In genomic region chr12:70933133-70933532, GRCh38 we compare ENCODE assay signal across 28 cellular contexts. TPM values are rescaled to one million over a fixed set of nuclear protein-coding genes. Genes with fewer than 3 reads are reported as not detected.
"Had no signal": no experiment of that assay in that cellular context is flagged by ENCODE, and none has a peak within 500 bp of the region (broad histone marks: within the 10 kb centered on the region; RNA-seq: fewer than 3 reads in every experiment).

No MANE protein-coding gene starts in this region.

- H3K4me1 Mint-ChIP-seq: naive B cell; naive thymus-derived CD8-positive, alpha-beta T cell; nephron progenitor cell; neural crest cell; stimulated activated effector memory CD8-positive, alpha-beta T cell treated with anti-CD3 and anti-CD28 coated beads, Interleukin-12 subunit alpha, Interleukin-12 subunit beta, amount 100 ng/mL, for 72 hours; stimulated activated naive B cell treated with anti-CD40 and anti-IgM and Interleukin-4, amounts not matched to agents 10 μg/mL and 1 μg/mL and 100 μg/mL, for 72 hours had no signal

- H3K27me3 Mint-ChIP-seq: natural killer cell treated with Interleukin-12 subunit alpha and Interleukin-12 subunit beta and Interleukin-15 and Interleukin-18, amount 100 ng/mL, for 72 hours; stimulated activated naive CD8-positive, alpha-beta T cell treated with anti-CD3 and anti-CD28 coated beads, Interleukin-15, Interleukin-2, amounts not matched to agents 100 ng/mL and 50 ng/mL, for 24 hours had no signal

- H3K4me2 ChIP-seq: smooth muscle cell had no signal

- H3K4me3 Mint-ChIP-seq: naive B cell; naive thymus-derived CD8-positive, alpha-beta T cell; natural killer cell treated with Interleukin-12 subunit alpha and Interleukin-12 subunit beta and Interleukin-15 and Interleukin-18, amount 100 ng/mL, for 72 hours; nephron progenitor cell; neural crest cell; stimulated activated effector memory CD8-positive, alpha-beta T cell treated with anti-CD3 and anti-CD28 coated beads, Interleukin-12 subunit alpha, Interleukin-12 subunit beta, amount 100 ng/mL, for 72 hours; stimulated activated naive B cell treated with anti-CD40 and anti-IgM and Interleukin-4, amounts not matched to agents 10 μg/mL and 1 μg/mL and 100 μg/mL, for 72 hours; stimulated activated naive CD8-positive, alpha-beta T cell treated with anti-CD3 and anti-CD28 coated beads, Interleukin-15, Interleukin-2, amounts not matched to agents 100 ng/mL and 50 ng/mL, for 24 hours had no signal

- H3K9me3 ChIP-seq: neutrophil, pancreas, psoas muscle, stomach, thoracic aorta, thyroid gland, tibial nerve, upper lobe of left lung, uterus had no signal

- H3K9me3 Mint-ChIP-seq: naive thymus-derived CD8-positive, alpha-beta T cell; nephron progenitor cell; neural crest cell; stimulated activated naive CD8-positive, alpha-beta T cell treated with anti-CD3 and anti-CD28 coated beads, Interleukin-15, Interleukin-2, amounts not matched to agents 100 ng/mL and 50 ng/mL, for 24 hours had no signal

- H3K36me3 ChIP-seq: neutrophil, pancreas, stomach, thoracic aorta, thyroid gland, tibial nerve, upper lobe of left lung, uterus had no signal

- H3K27ac Mint-ChIP-seq: naive B cell; naive thymus-derived CD8-positive, alpha-beta T cell; natural killer cell treated with Interleukin-12 subunit alpha and Interleukin-12 subunit beta and Interleukin-15 and Interleukin-18, amount 100 ng/mL, for 72 hours; nephron progenitor cell; stimulated activated effector memory CD8-positive, alpha-beta T cell treated with anti-CD3 and anti-CD28 coated beads, Interleukin-12 subunit alpha, Interleukin-12 subunit beta, amount 100 ng/mL, for 72 hours; stimulated activated naive B cell treated with anti-CD40 and anti-IgM and Interleukin-4, amounts not matched to agents 10 μg/mL and 1 μg/mL and 100 μg/mL, for 72 hours; stimulated activated naive CD8-positive, alpha-beta T cell treated with anti-CD3 and anti-CD28 coated beads, Interleukin-15, Interleukin-2, amounts not matched to agents 100 ng/mL and 50 ng/mL, for 24 hours had no signal

- H3K4me1 ChIP-seq: pancreas, psoas muscle, stomach, thyroid gland, tibial nerve, upper lobe of left lung, uterus had no signal

- H3K4me3 ChIP-seq: pancreas, psoas muscle, skin epidermis, smooth muscle cell, stomach, thoracic aorta, thyroid gland, tibial nerve, upper lobe of left lung, uterus had no signal

- ATAC-seq: naive thymus-derived CD8-positive, alpha-beta T cell; natural killer cell treated with Interleukin-12 subunit alpha and Interleukin-12 subunit beta and Interleukin-15 and Interleukin-18, amount 100 ng/mL, for 72 hours; pancreas; psoas muscle; right cardiac atrium; sciatic nerve; stimulated activated effector memory CD8-positive, alpha-beta T cell treated with anti-CD3 and anti-CD28 coated beads, Interleukin-12 subunit alpha, Interleukin-12 subunit beta, amount 100 ng/mL, for 72 hours; stimulated activated naive B cell treated with anti-CD40 and anti-IgM and Interleukin-4, amounts not matched to agents 10 μg/mL and 1 μg/mL and 100 μg/mL, for 72 hours had no signal

- H3K36me3 Mint-ChIP-seq: naive B cell; naive thymus-derived CD8-positive, alpha-beta T cell; natural killer cell treated with Interleukin-12 subunit alpha and Interleukin-12 subunit beta and Interleukin-15 and Interleukin-18, amount 100 ng/mL, for 72 hours; stimulated activated effector memory CD8-positive, alpha-beta T cell treated with anti-CD3 and anti-CD28 coated beads, Interleukin-12 subunit alpha, Interleukin-12 subunit beta, amount 100 ng/mL, for 72 hours; stimulated activated naive B cell treated with anti-CD40 and anti-IgM and Interleukin-4, amounts not matched to agents 10 μg/mL and 1 μg/mL and 100 μg/mL, for 72 hours had no signal

- H3K27ac ChIP-seq: neutrophil, pancreas, psoas muscle, skin epidermis, stomach, thoracic aorta, thyroid gland, tibial nerve, upper lobe of left lung, uterus had no signal

- DNase-seq: naive B cell; naive thymus-derived CD8-positive, alpha-beta T cell; nephron progenitor cell; nucleus accumbens; pancreas; psoas muscle; right cardiac atrium; stimulated activated CD4-positive, alpha-beta T cell treated with anti-CD3 and anti-CD28 coated beads, Interleukin-15, amount 100 ng/mL, for 24 hours; stimulated activated CD4-positive, alpha-beta T cell treated with anti-CD3 and anti-CD28 coated beads, Interleukin-2, amount 100 ng/mL, for 24 hours; stimulated activated CD4-positive, alpha-beta T cell treated with anti-CD3 and anti-CD28 coated beads, Interleukin-2, amount 100 ng/mL, for 48 hours; stimulated activated CD4-positive, alpha-beta T cell treated with anti-CD3 and anti-CD28 coated beads, Interleukin-4, amount 100 ng/mL, for 24 hours; stimulated activated naive B cell treated with anti-CD40 and anti-IgM and Interleukin-4, amounts not matched to agents 10 μg/mL and 1 μg/mL and 100 μg/mL, for 72 hours; stimulated activated naive CD4-positive, alpha-beta T cell treated with Interleukin-2 at 50 U/mL for 16 hours; stomach; thyroid gland; trophoblast cell; uterus had no signal

- H3K27me3 ChIP-seq: neutrophil, stomach, thyroid gland, tibial nerve, upper lobe of left lung, uterus had no signal

RNA-seq across cellular contexts. Expression of gene PTPRR, which starts 12.6 kb away (rescaled TPM):
- total RNA-seq: naive thymus-derived CD8-positive, alpha-beta T cell; natural killer cell treated with Interleukin-12 subunit alpha and Interleukin-12 subunit beta and Interleukin-15 and Interleukin-18, amount 100 ng/mL, for 72 hours; tibial nerve had no signal
- polyA plus RNA-seq: naive thymus-derived CD8-positive, alpha-beta T cell had no signal
